22 cellular contexts compared by ENCODE assay signal in genomic region chr14:99081880-99082279, GRCh38.
DNase-seq lines count a peak whose midpoint lies in the region; ATAC-seq and TF ChIP-seq lines count a peak whose summit lies in the region.
"Had no signal": no experiment of that assay in that cellular context is flagged by ENCODE, and none has a peak within 500 bp of the region (broad histone marks: within the 10 kb centered on the region; RNA-seq: fewer than 3 reads in every experiment).

No MANE protein-coding gene starts in this region.

- intact Hi-C loops in colonic mucosa (cut with DNase I) (no loop called here), upper lobe of right lung (cut with DNase I) (no loop called here)

- no peak overlapping the region for H3K4me3 Mint-ChIP-seq in type B pancreatic cell
- H3K4me3 Mint-ChIP-seq: CD14-positive monocyte; CD4-positive, alpha-beta T cell; CD8-positive, alpha-beta memory T cell; GM23338; HFFc6 had no signal

- H3K27me3 ChIP-seq in colonic mucosa (no peaks in the 10 kb centered on the region), lung (ENCODE audit: control insufficient read depth, insufficient read depth) (no peaks in the 10 kb centered on the region), upper lobe of right lung (no peaks in the 10 kb centered on the region)
- H3K27me3 ChIP-seq: BE2C; BLaER1 treated with 17β-estradiol and CSF1 and Interleukin-3, amounts not matched to agents 10 nM and 100 nM had no signal

- ATAC-seq in lung (ENCODE audit: insufficient read depth, low FRiP score) (no peak), GM21619 (IDR thresholded peaks at IDR 0.05; ENCODE audit: unreplicated experiment) (no peak), upper lobe of right lung (no peak)
- ATAC-seq: A549, GM23338 had no signal

- H3K36me3 ChIP-seq in colonic mucosa (no peaks in the 10 kb centered on the region), lung (ENCODE audit: control insufficient read depth in 2 of 2, insufficient read depth in 2 of 2, low read length in 2 of 2) (no peaks in the 10 kb centered on the region), upper lobe of right lung (no peaks in the 10 kb centered on the region)
- H3K36me3 ChIP-seq: BE2C; BLaER1 treated with 17β-estradiol and CSF1 and Interleukin-3, amounts not matched to agents 10 nM and 100 nM; HAP-1 had no signal

- H3K9me3 ChIP-seq in colonic mucosa: no peaks in the 10 kb centered on the region
- peaks cover 8 to 18% of the 10 kb centered on the region in 2 donors for H3K9me3 ChIP-seq in lung (ENCODE audit: control insufficient read depth in 2 of 2, insufficient read depth in 1 of 2, low read length in 1 of 2)
- H3K9me3 ChIP-seq in upper lobe of right lung: no peaks in the 10 kb centered on the region
- H3K9me3 ChIP-seq: BE2C, HAP-1 had no signal

- H3K4me1 Mint-ChIP-seq in type B pancreatic cell (ENCODE audit: unreplicated experiment): no peaks in the 10 kb centered on the region
- H3K4me1 Mint-ChIP-seq: GM23338 had no signal

- H3K4me3 ChIP-seq in colonic mucosa (no peak overlapping the region), lung (no peak overlapping the region), upper lobe of right lung (no peak overlapping the region)
- H3K4me3 ChIP-seq: A549; BLaER1 treated with 17β-estradiol and CSF1 and Interleukin-3, amounts not matched to agents 10 nM and 100 nM; GM23338; HAP-1 had no signal

- H3K27me3 Mint-ChIP-seq in type B pancreatic cell: no peaks in the 10 kb centered on the region
- H3K27me3 Mint-ChIP-seq: CD4-positive, alpha-beta T cell had no signal

- 87 to 90% methylated on average over 2 of the region's 2 CpGs for WGBS in lung, 2 donors

- no peak overlapping the region for H3K27ac ChIP-seq in colonic mucosa
- no peak overlapping the region for H3K27ac ChIP-seq in lung (ENCODE audit: low read depth in 1 of 2, low read length in 1 of 2)
- no peak overlapping the region for H3K27ac ChIP-seq in upper lobe of right lung
- H3K27ac ChIP-seq: A549; BLaER1 treated with 17β-estradiol and CSF1 and Interleukin-3, amounts not matched to agents 10 nM and 100 nM had no signal

- TF ChIP-seq CTCF in colonic mucosa (IDR thresholded peaks at IDR 0.05): no peak
- no peak for TF ChIP-seq CTCF in lung (IDR thresholded peaks at IDR 0.05; ENCODE audit: control extremely low read depth, extremely low read depth)
- TF ChIP-seq CTCF in type B pancreatic cell (conservative IDR thresholded peaks at IDR 0.05): no peak
- TF ChIP-seq CTCF in upper lobe of right lung (IDR thresholded peaks at IDR 0.05): no peak

- H3K36me3 Mint-ChIP-seq in type B pancreatic cell: no peaks in the 10 kb centered on the region

- H3K27ac Mint-ChIP-seq in type B pancreatic cell: no peak overlapping the region
- H3K27ac Mint-ChIP-seq: CD14-positive monocyte; CD4-positive, alpha-beta T cell; CD8-positive, alpha-beta memory T cell; GM23338; HFFc6 had no signal

- H3K4me1 ChIP-seq in colonic mucosa (no peaks in the 10 kb centered on the region), lung (ENCODE audit: control insufficient read depth in 2 of 2, insufficient read depth in 2 of 2, low read length in 2 of 2) (no peaks in the 10 kb centered on the region), upper lobe of right lung (no peaks in the 10 kb centered on the region)
- H3K4me1 ChIP-seq: A549, BE2C, HAP-1 had no signal

- peak; percentile 2 for DNase-seq in D341Med (ENCODE audit: low spot score)
- DNase-seq in colonic mucosa: peak; percentile 2
- peak; percentile 18 for DNase-seq in lung (ENCODE audit: low spot score)
- peak; percentile 13 for DNase-seq in type B pancreatic cell (ENCODE audit: extremely low spot score, unreplicated experiment)
- DNase-seq in cerebellum (ENCODE audit: low spot score): no peak
- DNase-seq in upper lobe of right lung: no peak
- DNase-seq: 8988T; ACHN; AML-193; BE2C; CD4-positive, alpha-beta T cell; CD8-positive, alpha-beta memory T cell; DMS53; DMS79 treated with DMSO at 0.1 percent for 48 hours; GF-D8; HFFc6 had no signal

- H3K9me3 Mint-ChIP-seq in type B pancreatic cell: peaks cover 6% of the 10 kb centered on the region

- no peak overlapping the region for H3K9ac ChIP-seq in colonic mucosa (ENCODE audit: low read depth in 2 of 2, low read length in 2 of 2)
- H3K9ac ChIP-seq: BLaER1 treated with 17β-estradiol and CSF1 and Interleukin-3, amounts not matched to agents 10 nM and 100 nM had no signal

Comparison
In these comparisons a context has a peak if more than half of its experiments do, and no peak if none do; other contexts are left out.
1. DNase-seq: peak in D341Med (single experiment), colonic mucosa (single experiment), lung (single experiment) and type B pancreatic cell (single experiment); none in cerebellum (single experiment) and upper lobe of right lung (single experiment).